ENCODE assay signal across 17 cellular contexts in the genomic region with DNA sequence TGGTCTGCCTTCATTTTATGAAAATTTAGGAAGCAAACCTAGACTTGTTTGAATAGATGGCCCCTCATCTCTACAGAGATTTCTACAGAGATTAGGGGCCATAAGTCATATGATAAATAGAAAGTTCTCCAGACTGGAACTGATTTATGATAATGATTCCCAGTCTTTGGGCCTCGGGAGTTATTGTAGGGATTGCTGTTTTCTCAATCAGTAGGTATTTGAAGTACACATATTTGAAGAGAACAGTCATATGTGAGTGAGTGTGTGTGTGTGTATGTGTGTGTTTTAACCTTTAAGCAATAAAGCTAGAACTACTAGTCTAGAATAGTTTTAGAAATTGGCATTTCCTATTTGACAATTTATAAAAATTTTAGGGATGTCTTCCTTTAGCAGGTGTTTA.
DNase-seq lines count a peak whose midpoint lies in the region; ATAC-seq and TF ChIP-seq lines count a peak whose summit lies in the region.
"Had no signal": no experiment of that assay in that cellular context is flagged by ENCODE, and none has a peak within 500 bp of the region (broad histone marks: within the 10 kb centered on the region; RNA-seq: fewer than 3 reads in every experiment).

No MANE protein-coding gene starts in this region.

- no peak overlapping the region for H3K4me2 ChIP-seq in fibroblast of lung (ENCODE audit: extremely low read depth, insufficient read depth, low read length)

- H3K27me3 ChIP-seq in fibroblast of lung (ENCODE audit: control insufficient read depth, insufficient read depth, low read length), result no peaks in the 10 kb centered on the region

- no peak overlapping the region for H3K4me3 ChIP-seq in fibroblast of lung (replicated peaks in 1 of 4; ENCODE audit: control extremely low read depth in 1 of 4, insufficient read depth in 1 of 4, low read depth in 3 of 4, low read length in 4 of 4)
- H3K4me3 ChIP-seq: GM12878, K562 had no signal

- no peak overlapping the region for H2AFZ ChIP-seq in fibroblast of lung (ENCODE audit: low read length)

- no peak overlapping the region for H3K9ac ChIP-seq in fibroblast of lung (ENCODE audit: insufficient read depth, low read length)

- peak overlapping the region; percentile 11 to 42 (median 34) for H3K27ac Mint-ChIP-seq in nephron
- H3K27ac Mint-ChIP-seq: CD14-positive monocyte had no signal

- no peaks in the 10 kb centered on the region for H3K9me3 Mint-ChIP-seq in nephron
- no peaks in the 10 kb centered on the region for H3K9me3 Mint-ChIP-seq in activated T-cell treated with anti-CD3 and anti-CD28 coated beads, Interleukin-2, amount 50 U/mL, for 4 hours
- H3K9me3 Mint-ChIP-seq: CD14-positive monocyte had no signal

- no peaks in the 10 kb centered on the region for H3K9me3 ChIP-seq in fibroblast of lung (ENCODE audit: control insufficient read depth, insufficient read depth, low read depth, low read length)
- H3K9me3 ChIP-seq: Caco-2 had no signal

- no peak for TF ChIP-seq CTCF in fibroblast of lung (conservative IDR thresholded peaks at IDR 0.05 in 1 of 2, IDR thresholded peaks at IDR 0.05 in 1 of 2; ENCODE audit: low read depth in 1 of 2, low read length in 2 of 2)
- TF ChIP-seq CTCF in nephron (IDR thresholded peaks at IDR 0.05; ENCODE audit: unreplicated experiment in 3 of 3), result no peak

- H3K4me1 ChIP-seq in fibroblast of lung (ENCODE audit: control insufficient read depth, extremely low read depth, insufficient read depth, low read length), result peaks cover 41% of the 10 kb centered on the region

- H3K4me3 Mint-ChIP-seq in nephron, result no peak overlapping the region
- H3K4me3 Mint-ChIP-seq in activated T-cell treated with anti-CD3 and anti-CD28 coated beads, Interleukin-2, amount 50 U/mL, for 4 hours, result no peak overlapping the region
- H3K4me3 Mint-ChIP-seq: CD14-positive monocyte had no signal

- no peak for ATAC-seq in SK-N-SH treated with all-trans-retinoic acid at 6 μM for 48 hours
- ATAC-seq in activated T-cell treated with anti-CD3 and anti-CD28 coated beads, Interleukin-2, amount 50 U/mL, for 4 hours, result no peak
- no peak for ATAC-seq in HG03097 (IDR thresholded peaks at IDR 0.05; ENCODE audit: low FRiP score, unreplicated experiment)
- no peak for ATAC-seq in GM18907 (IDR thresholded peaks at IDR 0.05; ENCODE audit: unreplicated experiment)
- ATAC-seq: GM12878, HCT116, K562 had no signal

- H3K79me2 ChIP-seq in fibroblast of lung (ENCODE audit: control insufficient read depth, insufficient read depth, low read length), result peaks cover 70% of the 10 kb centered on the region

- DNase-seq in EL (peak; percentile 69), fibroblast of lung (ENCODE audit: low read depth in 2 of 2) (peak; percentile 34 to 80)
- no peak for DNase-seq in activated T-cell treated with anti-CD3 and anti-CD28 coated beads, Interleukin-2, amount 50 U/mL, for 4 hours
- no peak for DNase-seq in activated naive CD4-positive, alpha-beta T cell treated with Interleukin-2 at 50 U/mL for 16 hours
- DNase-seq: Caco-2, NCI-H1436 treated with DMSO at 0.1 percent for 48 hours, NCI-H2227 treated with DMSO at 0.1 percent for 48 hours, NCI-H526, OCI-M1 had no signal

- no peaks in the 10 kb centered on the region for H3K36me3 Mint-ChIP-seq in nephron (ENCODE audit: low read depth)
- H3K36me3 Mint-ChIP-seq in activated T-cell treated with anti-CD3 and anti-CD28 coated beads, Interleukin-2, amount 50 U/mL, for 4 hours (ENCODE audit: insufficient read depth), result no peaks in the 10 kb centered on the region
- H3K36me3 Mint-ChIP-seq: CD14-positive monocyte had no signal

- no peaks in the 10 kb centered on the region for H3K36me3 ChIP-seq in fibroblast of lung (ENCODE audit: control insufficient read depth, insufficient read depth, low read length)

- H4K20me1 ChIP-seq in fibroblast of lung (ENCODE audit: control insufficient read depth, extremely low read depth, insufficient read depth, low read length), result no peaks in the 10 kb centered on the region

- H3K4me1 Mint-ChIP-seq in nephron, result peaks cover 40% of the 10 kb centered on the region
- peaks cover 2% of the 10 kb centered on the region for H3K4me1 Mint-ChIP-seq in activated T-cell treated with anti-CD3 and anti-CD28 coated beads, Interleukin-2, amount 50 U/mL, for 4 hours (ENCODE audit: low read depth)

- H3K27me3 Mint-ChIP-seq in nephron (ENCODE audit: low read depth), result no peaks in the 10 kb centered on the region
- H3K27me3 Mint-ChIP-seq in activated T-cell treated with anti-CD3 and anti-CD28 coated beads, Interleukin-2, amount 50 U/mL, for 4 hours (ENCODE audit: low read depth), result peaks cover 2% of the 10 kb centered on the region

- no peak overlapping the region for H3K27ac ChIP-seq in fibroblast of lung (ENCODE audit: insufficient read depth, low read length)

TF ChIP-seq in SK-N-SH treated with all-trans-retinoic acid at 6 μM for 48 hours, 23 proteins besides CTCF, POLR2A, EP300 and RAD21:
- TF ChIP-seq ESRRG (CRISPR knock-in tag; IDR thresholded peaks at IDR 0.05) (no peak), GLIS3 (CRISPR knock-in tag; IDR thresholded peaks at IDR 0.05) (no peak), TCF4 (CRISPR knock-in tag; IDR thresholded peaks at IDR 0.05; ENCODE audit: borderline replicate concordance) (no peak), OSR1 (CRISPR knock-in tag; IDR thresholded peaks at IDR 0.05) (no peak), ISL1 (CRISPR knock-in tag; IDR thresholded peaks at IDR 0.05) (peak; percentile 39; the same call in 1 of the 2 replicates), ZNF70 (CRISPR knock-in tag; IDR thresholded peaks at IDR 0.05) (no peak), ZNF565 (CRISPR knock-in tag; conservative IDR thresholded peaks at IDR 0.05; ENCODE audit: low read depth) (no peak)
- TF ChIP-seq, protein P1, sequence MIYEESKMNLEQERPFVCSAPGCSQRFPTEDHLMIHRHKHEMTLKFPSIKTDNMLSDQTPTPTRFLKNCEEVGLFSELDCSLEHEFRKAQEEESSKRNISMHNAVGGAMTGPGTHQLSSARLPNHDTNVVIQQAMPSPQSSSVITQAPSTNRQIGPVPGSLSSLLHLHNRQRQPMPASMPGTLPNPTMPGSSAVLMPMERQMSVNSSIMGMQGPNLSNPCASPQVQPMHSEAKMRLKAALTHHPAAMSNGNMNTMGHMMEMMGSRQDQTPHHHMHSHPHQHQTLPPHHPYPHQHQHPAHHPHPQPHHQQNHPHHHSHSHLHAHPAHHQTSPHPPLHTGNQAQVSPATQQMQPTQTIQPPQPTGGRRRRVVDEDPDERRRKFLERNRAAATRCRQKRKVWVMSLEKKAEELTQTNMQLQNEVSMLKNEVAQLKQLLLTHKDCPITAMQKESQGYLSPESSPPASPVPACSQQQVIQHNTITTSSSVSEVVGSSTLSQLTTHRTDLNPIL (CRISPR knock-in tag; IDR thresholded peaks at IDR 0.05; ENCODE audit: low read depth), result no peak

Comparison
In these comparisons a context has a peak if more than half of its experiments do, and no peak if none do; other contexts are left out.
1. DNase-seq: peak in EL (single experiment) and fibroblast of lung (2 of 2); none in activated T-cell treated with anti-CD3 and anti-CD28 coated beads, Interleukin-2, amount 50 U/mL, for 4 hours (single experiment) and activated naive CD4-positive, alpha-beta T cell treated with Interleukin-2 at 50 U/mL for 16 hours (single experiment).